16 cellular contexts compared by ENCODE assay signal in the genomic region with DNA sequence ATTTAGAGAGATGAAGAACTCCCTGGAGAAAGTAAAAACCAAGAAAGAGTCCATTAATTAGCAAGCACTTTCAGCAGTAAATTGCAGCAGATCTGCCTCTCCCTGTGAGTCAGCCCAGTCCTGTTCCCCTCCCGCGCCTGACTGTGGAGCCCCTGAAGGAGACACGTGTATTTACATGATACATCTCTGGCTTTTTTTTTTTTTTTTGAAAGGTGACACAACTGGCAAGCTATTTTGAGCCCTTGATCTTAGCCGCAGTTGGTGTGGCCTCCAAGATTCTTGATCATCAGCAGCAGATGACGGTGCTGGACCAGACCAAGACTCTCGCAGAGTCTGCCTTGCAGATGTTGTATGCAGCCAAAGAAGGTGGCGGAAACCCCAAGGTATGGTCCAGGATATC.
A peak's percentile ranks its signal among the peaks of the same experiment; 100 is the strongest.
DNase-seq lines count a peak whose midpoint lies in the region; ATAC-seq and TF ChIP-seq lines count a peak whose summit lies in the region.
"Had no signal": no experiment of that assay in that cellular context is flagged by ENCODE, and none has a peak within 500 bp of the region (broad histone marks: within the 10 kb centered on the region; RNA-seq: fewer than 3 reads in every experiment).

No MANE protein-coding gene starts in this region.

- no peak for DNase-seq in heart left ventricle
- DNase-seq in cardiac septum (ENCODE audit: low spot score): no peak
- DNase-seq in SJSA1 (ENCODE audit: low read depth in 1 of 2, low spot score in 2 of 2): peak; percentile 75 to 85
- DNase-seq in fibroblast of the aortic adventitia (ENCODE audit: low read depth): peak; percentile 76
- no peak for DNase-seq in smooth muscle cell (lab: John Stamatoyannopoulos, UW; ENCODE audit: unreplicated experiment)
- DNase-seq in cerebellar nuclear complex (lab: John Stamatoyannopoulos, UW): no peak
- no peak for DNase-seq in activated CD8-positive, alpha-beta memory T cell treated with anti-CD3 and anti-CD28 coated beads, Interleukin-2, amount 50 U/mL, for 48 hours
- DNase-seq: activated CD8-positive, alpha-beta T cell treated with anti-CD3 and anti-CD28 coated beads, Interleukin-2, amount 10 ng/mL, durations not matched to agents 7 days and 5 days; effector CD8-positive, alpha-beta T cell; naive thymus-derived CD8-positive, alpha-beta T cell; NCI-H1417 treated with DMSO at 0.1 percent for 48 hours; NCI-H774; stimulated activated naive B cell treated with anti-CD40 and anti-IgM and Interleukin-4, amounts not matched to agents 10 μg/mL and 1 μg/mL and 100 μg/mL, for 72 hours; T-cell had no signal

- no peaks in the 10 kb centered on the region for H3K79me2 ChIP-seq in smooth muscle cell (ENCODE audit: low read depth)

- intact Hi-C loops in heart left ventricle (cut with DNase I) (no loop called here), cardiac septum (cut with DNase I) (no loop called here)

- H3K4me1 ChIP-seq in heart left ventricle (peaks cover 0 to 18% (median 0%) of the 10 kb centered on the region in 12 donors), SJSA1 (replicated peaks) (peaks cover 26% of the 10 kb centered on the region), smooth muscle cell (ENCODE audit: low read depth) (peaks cover 12% of the 10 kb centered on the region)

- peak overlapping the region; percentile 70 for H3K4me2 ChIP-seq in smooth muscle cell

- H3K36me3 ChIP-seq in heart left ventricle: peaks cover 0 to 91% (median 60%) of the 10 kb centered on the region in 9 donors
- H3K36me3 ChIP-seq in SJSA1: peaks cover 13% of the 10 kb centered on the region; the same call in 1 of the 2 replicates
- H3K36me3 ChIP-seq in smooth muscle cell (ENCODE audit: low read depth): no peaks in the 10 kb centered on the region

- no peaks in the 10 kb centered on the region for H3K27me3 ChIP-seq in heart left ventricle
- H3K27me3 ChIP-seq in SJSA1 (replicated peaks): no peaks in the 10 kb centered on the region
- H3K27me3 ChIP-seq in smooth muscle cell (ENCODE audit: low read depth): no peaks in the 10 kb centered on the region

- peaks cover 13% of the 10 kb centered on the region for H3F3A ChIP-seq in smooth muscle cell (ENCODE audit: low read depth)

- H3K27ac ChIP-seq in heart left ventricle (no peak overlapping the region), SJSA1 (peak overlapping the region; percentile 55), smooth muscle cell (ENCODE audit: low read depth) (peak overlapping the region; percentile 93)

- peak in 3 of 4 donors; percentile 23 to 53 (median 50) for ATAC-seq in heart left ventricle
- ATAC-seq in GM19452 (IDR thresholded peaks at IDR 0.05; ENCODE audit: unreplicated experiment): no peak
- ATAC-seq: activated CD8-positive, alpha-beta T cell treated with anti-CD3 and anti-CD28 coated beads, Interleukin-2, amount 10 ng/mL, durations not matched to agents 7 days and 5 days; activated naive CD4-positive, alpha-beta T cell treated with anti-CD3 and anti-CD28 coated beads, Interleukin-2, amount 50 U/mL, for 72 hours; naive thymus-derived CD8-positive, alpha-beta T cell; stimulated activated naive B cell treated with anti-CD40 and anti-IgM and Interleukin-4, amounts not matched to agents 10 μg/mL and 1 μg/mL and 100 μg/mL, for 72 hours; T-cell had no signal

- TF ChIP-seq CTCF in heart left ventricle (IDR thresholded peaks at IDR 0.05) (no peak), fibroblast of the aortic adventitia (IDR thresholded peaks at IDR 0.05; ENCODE audit: insufficient read depth, low read length) (no peak), smooth muscle cell (IDR thresholded peaks at IDR 0.05; ENCODE audit: borderline replicate concordance, insufficient read depth, poor library complexity, severe bottlenecking) (no peak)

- 60 to 76% (median 65%) methylated on average over 7 of the region's 7 CpGs for WGBS in heart left ventricle, 4 donors
- 11% methylated on average over 7 of the region's 7 CpGs for WGBS in smooth muscle cell (ENCODE audit: low lambda C conversion rate)

- TF ChIP-seq POLR2A in heart left ventricle (IDR thresholded peaks at IDR 0.05): no peak

- H3K9ac ChIP-seq in smooth muscle cell (ENCODE audit: low read depth): peak overlapping the region; percentile 74

- H3K9me3 ChIP-seq in heart left ventricle (no peaks in the 10 kb centered on the region), SJSA1 (replicated peaks) (no peaks in the 10 kb centered on the region), smooth muscle cell (replicated peaks; ENCODE audit: low read depth) (no peaks in the 10 kb centered on the region)

- no peak overlapping the region for H2AFZ ChIP-seq in smooth muscle cell (ENCODE audit: low read depth)

- no peaks in the 10 kb centered on the region for H4K20me1 ChIP-seq in smooth muscle cell (ENCODE audit: low read depth)

- H3K4me3 ChIP-seq in heart left ventricle: no peak overlapping the region
- no peak overlapping the region for H3K4me3 ChIP-seq in SJSA1
- H3K4me3 ChIP-seq in fibroblast of the aortic adventitia (ENCODE audit: low read depth, low read length): no peak overlapping the region
- no peak overlapping the region for H3K4me3 ChIP-seq in smooth muscle cell

Comparison
In these comparisons a context has a peak if more than half of its experiments do, and no peak if none do; other contexts are left out.
1. DNase-seq: peak in SJSA1 (2 of 2) and fibroblast of the aortic adventitia (single experiment); none in heart left ventricle (0 of 5), cardiac septum (single experiment), smooth muscle cell (single experiment), cerebellar nuclear complex (0 of 2) and activated CD8-positive, alpha-beta memory T cell treated with anti-CD3 and anti-CD28 coated beads, Interleukin-2, amount 50 U/mL, for 48 hours (single experiment).
2. H3K27ac ChIP-seq: peak in SJSA1 (single experiment) and smooth muscle cell (single experiment); none in heart left ventricle (0 of 12).